In the genomic region with DNA sequence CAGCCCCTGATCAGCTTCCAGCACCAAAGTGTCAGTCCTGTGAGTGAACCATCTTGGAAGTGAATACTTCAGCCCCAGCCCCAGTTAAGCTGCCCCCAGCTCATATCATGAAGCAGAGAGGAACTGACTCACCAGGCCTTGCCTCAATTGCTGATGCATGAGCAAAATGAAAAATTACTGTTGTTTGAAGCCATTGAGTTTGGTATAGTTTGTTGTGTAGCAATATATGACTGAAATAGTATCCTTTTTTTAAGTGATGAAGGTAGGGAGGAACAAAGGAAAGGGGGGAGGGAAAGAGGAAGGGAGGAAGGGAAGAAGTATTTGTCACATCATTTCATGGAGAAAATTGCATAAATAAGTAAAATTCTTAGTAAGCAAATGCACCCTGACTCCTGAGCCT, we compare ENCODE assay signal across 16 cellular contexts.
DNase-seq lines count a peak whose midpoint lies in the region; ATAC-seq, FAIRE-seq and TF ChIP-seq lines count a peak whose summit lies in the region.
"Had no signal": no experiment of that assay in that cellular context is flagged by ENCODE, and none has a peak within 500 bp of the region (broad histone marks: within the 10 kb centered on the region; RNA-seq: fewer than 3 reads in every experiment).

No MANE protein-coding gene starts in this region.

- H3K4me2 ChIP-seq in HepG2 (ENCODE audit: low read depth, low read length) = no peak overlapping the region
- H3K4me2 ChIP-seq: BLaER1 had no signal

- ATAC-seq in HepG2 = no peak
- no peak for ATAC-seq in right lobe of liver
- peak; percentile 30; the same call in 2 of the 3 replicates for ATAC-seq in RWPE2 (ENCODE audit: low read depth)

- in situ Hi-C loops in HepG2 (cut with HindIII; ENCODE audit: extremely low pct_ligation_motif_present, low pct_unique_long_range_greater_than_20kb) = no loop called here

- H4K20me1 ChIP-seq in HepG2 (ENCODE audit: insufficient read depth, low read length) = no peaks in the 10 kb centered on the region
- H4K20me1 ChIP-seq: BLaER1 had no signal

- no TSS peak for BruUV-seq in HepG2 (replicated peaks; lab: Mats Ljungman, UMichigan)

- H3K27me3 ChIP-seq in HepG2 (ENCODE audit: control insufficient read depth in 1 of 2, insufficient read depth in 2 of 2, low read length in 2 of 2) = no peaks in the 10 kb centered on the region
- H3K27me3 ChIP-seq in right lobe of liver = no peaks in the 10 kb centered on the region
- H3K27me3 ChIP-seq in RWPE2 (ENCODE audit: insufficient read depth, poor library complexity, severe bottlenecking) = no peaks in the 10 kb centered on the region
- H3K27me3 ChIP-seq: BLaER1 had no signal

- DNase-seq in HepG2 (ENCODE audit: low spot score) (no peak), right lobe of liver (no peak), RWPE2 (ENCODE audit: low spot score) (no peak), epithelial cell of prostate (ENCODE audit: low read depth, low spot score) (no peak), NCI-H2171 treated with DMSO at 0.1 percent for 48 hours (lab: John Stamatoyannopoulos, UW) (no peak), DMS79 treated with DMSO at 0.1 percent for 48 hours (lab: John Stamatoyannopoulos, UW) (no peak), Kasumi-1 (lab: John Stamatoyannopoulos, UW) (no peak)
- DNase-seq: 8988T; CD4-positive, CD25-positive, alpha-beta regulatory T cell; CD8-positive, alpha-beta memory T cell; COR-L47; GDM1; H9 had no signal

- H3K9me3 ChIP-seq in HepG2 (ENCODE audit: low read length) = peaks cover 25% of the 10 kb centered on the region; the same call in 1 of the 2 replicates
- H3K9me3 ChIP-seq in right lobe of liver = peaks cover 0 to 4% (median 0%) of the 10 kb centered on the region in 4 donors
- no peaks in the 10 kb centered on the region for H3K9me3 ChIP-seq in RWPE2 (ENCODE audit: severe bottlenecking)
- H3K9me3 ChIP-seq: BLaER1 had no signal

- POLR2A ChIA-PET in HepG2 (lab: Yijun Ruan, JAX) = no interaction called here

- TF ChIP-seq POLR2A in HepG2 (IDR thresholded peaks at IDR 0.05; ENCODE audit: insufficient read depth in 1 of 2, low read depth in 2 of 2, low read length in 2 of 2) (no peak), right lobe of liver (IDR thresholded peaks at IDR 0.05) (no peak)

- FAIRE-seq in HepG2 (lab: Jason Lieb, UNC) = no peak
- FAIRE-seq: D721Med, H1 had no signal

- no peaks in the 10 kb centered on the region for H3K36me3 ChIP-seq in HepG2 (replicated peaks in 1 of 2; ENCODE audit: control insufficient read depth in 1 of 2, insufficient read depth in 2 of 2, low read length in 2 of 2)
- H3K36me3 ChIP-seq in right lobe of liver = no peaks in the 10 kb centered on the region
- H3K36me3 ChIP-seq in RWPE2 (ENCODE audit: low read depth) = no peaks in the 10 kb centered on the region
- H3K36me3 ChIP-seq: BLaER1 had no signal

- intact Hi-C loops in HepG2 (cut with micrococcal nuclease; ENCODE audit: unreplicated experiment) (no loop called here), right lobe of liver (cut with DNase I) (no loop called here)

- no peak overlapping the region for H3K9ac ChIP-seq in HepG2 (ENCODE audit: insufficient read depth, low read depth, low read length)
- H3K9ac ChIP-seq: BLaER1 had no signal

- no peaks in the 10 kb centered on the region for H3K4me1 ChIP-seq in HepG2 (ENCODE audit: insufficient read depth, low read length)
- H3K4me1 ChIP-seq in right lobe of liver = no peaks in the 10 kb centered on the region
- no peaks in the 10 kb centered on the region for H3K4me1 ChIP-seq in RWPE2 (ENCODE audit: insufficient read depth, poor library complexity, severe bottlenecking)
- H3K4me1 ChIP-seq: BLaER1 had no signal

- H3K4me3 ChIP-seq in HepG2 (replicated peaks in 1 of 3; ENCODE audit: insufficient read depth in 1 of 3, low read depth in 2 of 3, low read length in 3 of 3) (no peak overlapping the region), right lobe of liver (no peak overlapping the region), RWPE2 (ENCODE audit: severe bottlenecking) (no peak overlapping the region)
- H3K4me3 ChIP-seq: BLaER1 had no signal

- TF ChIP-seq CTCF in HepG2 (CRISPR knock-in tag; IDR thresholded peaks at IDR 0.05) = no peak
- no peak for TF ChIP-seq CTCF in right lobe of liver (IDR thresholded peaks at IDR 0.05)
- no peak for TF ChIP-seq CTCF in RWPE2 (IDR thresholded peaks at IDR 0.05; ENCODE audit: poor library complexity, severe bottlenecking)

- H3K79me2 ChIP-seq in HepG2 (ENCODE audit: insufficient read depth, low read length) = no peaks in the 10 kb centered on the region

- TF ChIP-seq EP300 in HepG2 (IDR thresholded peaks at IDR 0.05; ENCODE audit: low read depth in 2 of 2, low read length in 2 of 2) = no peak
- TF ChIP-seq EP300 in HepG2 (CRISPR knock-in tag; IDR thresholded peaks at IDR 0.05; ENCODE audit: borderline replicate concordance) = no peak

- CTCF ChIA-PET in HepG2 (lab: Yijun Ruan, JAX; ENCODE audit: low intra/inter-chr PET ratio, low total read pairs) = no interaction called here

- H3K27ac ChIP-seq in HepG2 (ENCODE audit: extremely low read length, insufficient read depth, low read length) = no peak overlapping the region
- no peak overlapping the region for H3K27ac ChIP-seq in right lobe of liver
- H3K27ac ChIP-seq in RWPE2 (ENCODE audit: poor library complexity, severe bottlenecking) = no peak overlapping the region
- H3K27ac ChIP-seq in epithelial cell of prostate = peak overlapping the region; percentile 50
- H3K27ac ChIP-seq: BLaER1 had no signal

- H2AFZ ChIP-seq in HepG2 (ENCODE audit: low read length) = no peak overlapping the region

- TF ChIP-seq RAD21 in HepG2 (CRISPR knock-in tag; IDR thresholded peaks at IDR 0.05) = no peak

TF ChIP-seq in HepG2, 621 proteins besides CTCF, POLR2A, EP300 and RAD21:
- TF ChIP-seq ZNF572 (CRISPR knock-in tag; IDR thresholded peaks at IDR 0.05) (no peak), ZNF30 (CRISPR knock-in tag; IDR thresholded peaks at IDR 0.05) (no peak), ZFP1 (CRISPR knock-in tag; IDR thresholded peaks at IDR 0.05) (no peak), MAF1 (CRISPR knock-in tag; IDR thresholded peaks at IDR 0.05; ENCODE audit: borderline replicate concordance) (no peak), HNRNPK (IDR thresholded peaks at IDR 0.05; ENCODE audit: low read depth, low read length, poor library complexity, severe bottlenecking) (peak; percentile 13), ZNF280D (CRISPR knock-in tag; IDR thresholded peaks at IDR 0.05) (no peak), TIGD3 (CRISPR knock-in tag; IDR thresholded peaks at IDR 0.05; ENCODE audit: borderline replicate concordance) (no peak), ZNF790 (CRISPR knock-in tag; IDR thresholded peaks at IDR 0.05; ENCODE audit: borderline replicate concordance) (no peak)
TF ChIP-seq in HepG2: peak in this region for 1.
